In genomic region chr2:17719562-17720371, GRCh38 we compare ENCODE assay signal across 8 cellular contexts. TPM values are rescaled to one million over a fixed set of nuclear protein-coding genes. Genes with fewer than 3 reads are reported as not detected.
DNase-seq lines count a peak whose midpoint lies in the region; ATAC-seq, FAIRE-seq and TF ChIP-seq lines count a peak whose summit lies in the region.

No MANE protein-coding gene starts in this region.

- H3K4me1 ChIP-seq in A549 = no peaks in the 10 kb centered on the region

- ATAC-seq in A549 (peak; percentile 73 to 84; a peak in 5 of 6 replicates), HG03175 (IDR thresholded peaks at IDR 0.05; ENCODE audit: unreplicated experiment) (peak; percentile 62)

- TF ChIP-seq CTCF in A549 (IDR thresholded peaks at IDR 0.05) = peak; percentile 85
- TF ChIP-seq CTCF in GM12864 (IDR thresholded peaks at IDR 0.05; ENCODE audit: low read depth, low read length, missing control alignments) = peak; percentile 74

- no peak overlapping the region for H3K27ac ChIP-seq in A549

- no peak overlapping the region for H3K4me2 ChIP-seq in A549

- WGBS in A549 (ENCODE audit: missing lambda C conversion rate) = 67% methylated on average over 4 of the region's 4 CpGs

- H3K9me3 ChIP-seq in A549 = no peaks in the 10 kb centered on the region

- peak; percentile 16 to 38 for DNase-seq in A549 (ENCODE audit: low read depth in 1 of 2, low spot score in 1 of 2)
- no peak for DNase-seq in GM12864 (ENCODE audit: low read depth)
- DNase-seq in mesenteric fat pad (ENCODE audit: low spot score) = no peak
- DNase-seq in amygdala (lab: John Stamatoyannopoulos, UW) = no peak
- DNase-seq in NCI-H1930 (lab: John Stamatoyannopoulos, UW) = no peak

- no peak for TF ChIP-seq POLR2A in A549 (IDR thresholded peaks at IDR 0.05; ENCODE audit: low read length)

- POLR2A ChIA-PET in A549 (lab: Yijun Ruan, JAX) = no interaction called here

- FAIRE-seq in A549 (lab: Jason Lieb, UNC) (peak; percentile 80), TTC549 (lab: Jason Lieb, UNC) (peak; percentile 83), islet of Langerhans (lab: Jason Lieb, UNC) (peak; percentile 43)

- no peak overlapping the region for H3K4me3 ChIP-seq in A549
- H3K4me3 ChIP-seq in GM12864 (ENCODE audit: low read depth, low read length) = no peak overlapping the region

- peak; percentile 65 to 69 for TF ChIP-seq RAD21 in A549 (conservative IDR thresholded peaks at IDR 0.05 in 1 of 2, IDR thresholded peaks at IDR 0.05 in 1 of 2)

- TF ChIP-seq EP300 in A549 (IDR thresholded peaks at IDR 0.05) = no peak

- CTCF ChIA-PET in A549 (lab: Yijun Ruan, JAX) = interaction anchor here (0.7 to 3.8 kb wide), 29 partner anchors 9 to 661 kb away, joined by 3 to 31 read pairs (median 4); partner anchors contain the start of gene GEN1

TF ChIP-seq in A549, 52 proteins besides CTCF, POLR2A, EP300 and RAD21:
- TF ChIP-seq NR3C1 (IDR thresholded peaks at IDR 0.05) (no peak), EHMT2 (IDR thresholded peaks at IDR 0.05; ENCODE audit: low read depth) (no peak), SMC3 (IDR thresholded peaks at IDR 0.05) (peak; percentile 54), RFX5 (IDR thresholded peaks at IDR 0.05) (no peak), EHF (CRISPR knock-in tag; IDR thresholded peaks at IDR 0.05) (no peak), TFCP2L1 (CRISPR knock-in tag; IDR thresholded peaks at IDR 0.05) (no peak), ELK1 (IDR thresholded peaks at IDR 0.05; ENCODE audit: low read depth, low read length) (no peak)

RNA-seq across cellular contexts. Expression of gene SMC6, which starts 33.8 kb away (rescaled TPM):
- 34.2 and 51.6 TPM in 2 replicates for polyA plus RNA-seq in A549 (2011; rRNA removed)
- polyA plus RNA-seq in A549 (2012; cell fraction: cytosol; rRNA removed) = 7.7 and 8.8 TPM in 2 replicates
- polyA plus RNA-seq in A549 (2012; cell fraction: nucleus; rRNA removed) = 7.3 and 10.1 TPM in 2 replicates
- 26.0 to 30.7 TPM (median 29.9 TPM) in 3 replicates for polyA plus RNA-seq in A549 (2017; fragmentation: RNase III; extraction: RNeasy Plus Mini Kit Qiagen cat#74134 plus additional on column Dnase treatment)
- polyA minus RNA-seq in A549 (2011; rRNA and poly(A)+ RNA removed) = 19.1 and 21.2 TPM in 2 replicates
- 10.9 TPM for total RNA-seq in mesenteric fat pad

RNA-seq across cellular contexts. Expression of gene GEN1, which starts 34.2 kb away (rescaled TPM):
- 31.6 and 40.7 TPM in 2 replicates for polyA plus RNA-seq in A549 (2011; rRNA removed)
- 5.6 and 6.7 TPM in 2 replicates for polyA plus RNA-seq in A549 (2012; cell fraction: cytosol; rRNA removed)
- polyA plus RNA-seq in A549 (2012; cell fraction: nucleus; rRNA removed) = 23.6 and 31.1 TPM in 2 replicates
- polyA plus RNA-seq in A549 (2017; fragmentation: RNase III; extraction: RNeasy Plus Mini Kit Qiagen cat#74134 plus additional on column Dnase treatment) = 16.2 to 18.1 TPM (median 16.8 TPM) in 3 replicates
- polyA minus RNA-seq in A549 (2011; rRNA and poly(A)+ RNA removed) = 35.7 and 37.5 TPM in 2 replicates
- 5.1 TPM for total RNA-seq in mesenteric fat pad

Comparison
In these comparisons a context has a peak if more than half of its experiments do, and no peak if none do; other contexts are left out.
1. DNase-seq: peak in A549 (2 of 2); none in GM12864 (single experiment), mesenteric fat pad (single experiment), amygdala (0 of 56) and NCI-H1930 (0 of 2).